ENCODE assay signal across 23 cellular contexts in the genomic region with DNA sequence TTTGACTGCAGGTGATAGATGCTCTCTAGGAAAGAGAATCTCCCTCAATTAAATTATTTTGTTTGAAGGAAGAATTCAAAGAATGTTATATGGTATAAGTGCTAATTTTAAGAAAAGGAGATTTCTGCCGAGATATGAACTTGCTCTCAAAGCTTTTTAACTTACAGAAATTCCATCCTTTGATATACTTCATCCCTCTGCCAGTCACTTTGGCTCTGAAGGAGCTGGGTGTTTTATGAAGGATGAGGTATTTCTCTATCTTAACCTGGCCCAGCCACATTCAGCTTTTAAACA.
A peak's percentile ranks its signal among the peaks of the same experiment; 100 is the strongest.
DNase-seq lines count a peak whose midpoint lies in the region; ATAC-seq, FAIRE-seq and TF ChIP-seq lines count a peak whose summit lies in the region.
"Had no signal": no experiment of that assay in that cellular context is flagged by ENCODE, and none has a peak within 500 bp of the region (broad histone marks: within the 10 kb centered on the region; RNA-seq: fewer than 3 reads in every experiment).

No MANE protein-coding gene starts in this region.

- no peak overlapping the region for H2BK15ac ChIP-seq in H1 (ENCODE audit: low read length)

- H2BK120ac ChIP-seq in H1 (replicated peaks; ENCODE audit: low read depth, low read length): peak overlapping the region; percentile 50

- no peak for TF ChIP-seq CTCF in SK-N-SH (IDR thresholded peaks at IDR 0.05)
- TF ChIP-seq CTCF in H1 (IDR thresholded peaks at IDR 0.05; ENCODE audit: control extremely low read depth in 1 of 3, insufficient read depth in 1 of 3, low read depth in 1 of 3, low read length in 3 of 3): no peak
- TF ChIP-seq CTCF in neutrophil (IDR thresholded peaks at IDR 0.05): no peak
- no peak for TF ChIP-seq CTCF in OCI-LY7 (conservative IDR thresholded peaks at IDR 0.05; ENCODE audit: low read length)
- no peak for TF ChIP-seq CTCF in CD8-positive, alpha-beta T cell (IDR thresholded peaks at IDR 0.05)
- no peak for TF ChIP-seq CTCF in PC-9 (conservative IDR thresholded peaks at IDR 0.05)

- POLR2A ChIA-PET in SK-N-SH (lab: Yijun Ruan, JAX) (no interaction called here), H1 (lab: Charles Lee; ENCODE audit: partially characterized antibody) (no interaction called here), OCI-LY7 (lab: Charles Lee) (no interaction called here), PC-9 (lab: Charles Lee; ENCODE audit: unreplicated experiment) (no interaction called here)
- POLR2A ChIA-PET in CD8-positive, alpha-beta T cell (lab: Charles Lee): no interaction called here

- no peak overlapping the region for H2BK20ac ChIP-seq in H1 (ENCODE audit: low read length)

- no peak overlapping the region for H3K4me3 Mint-ChIP-seq in CD8-positive, alpha-beta T cell
- H3K4me3 Mint-ChIP-seq: CD4-positive, CD25-positive, alpha-beta regulatory T cell had no signal

- peak overlapping the region; percentile 97; the same call in 1 of the 2 replicates for H2BK5ac ChIP-seq in H1 (ENCODE audit: low read depth, low read length)

- no peaks in the 10 kb centered on the region for H3K9me2 ChIP-seq in SK-N-SH
- no peaks in the 10 kb centered on the region for H3K9me2 ChIP-seq in OCI-LY7 (ENCODE audit: insufficient read depth, low read length)
- H3K9me2 ChIP-seq in PC-9 (ENCODE audit: insufficient read depth): no peaks in the 10 kb centered on the region

- no peaks in the 10 kb centered on the region for H3K9me3 ChIP-seq in SK-N-SH
- H3K9me3 ChIP-seq in HUES6 (ENCODE audit: control insufficient read depth, insufficient read depth, low read depth, low read length): no peaks in the 10 kb centered on the region
- H3K9me3 ChIP-seq in H1 (ENCODE audit: insufficient read depth in 2 of 2, low read depth in 1 of 2, low read length in 1 of 2): no peaks in the 10 kb centered on the region
- no peaks in the 10 kb centered on the region for H3K9me3 ChIP-seq in neutrophil
- no peaks in the 10 kb centered on the region for H3K9me3 ChIP-seq in OCI-LY7 (ENCODE audit: low read length)
- H3K9me3 ChIP-seq in CD8-positive, alpha-beta T cell (ENCODE audit: low read length): no peaks in the 10 kb centered on the region
- no peaks in the 10 kb centered on the region for H3K9me3 ChIP-seq in PC-9 (ENCODE audit: insufficient read depth, low read depth)
- H3K9me3 ChIP-seq: BLaER1, HAP-1 had no signal

- no peak for DNase-seq in SK-N-SH
- DNase-seq in H1 (ENCODE audit: low read depth in 1 of 2, low spot score in 2 of 2): no peak
- no peak for DNase-seq in OCI-LY7 (ENCODE audit: low spot score)
- DNase-seq in CD8-positive, alpha-beta T cell: no peak
- no peak for DNase-seq in PC-9
- DNase-seq: AML-193; CD4-positive, CD25-positive, alpha-beta regulatory T cell; COR-L47; DMS153; DMS79 treated with DMSO at 0.1 percent for 48 hours; EL; GM23248; IMR-90 had no signal

- no peaks in the 10 kb centered on the region for H3K9me3 Mint-ChIP-seq in CD8-positive, alpha-beta T cell
- H3K9me3 Mint-ChIP-seq: CD4-positive, CD25-positive, alpha-beta regulatory T cell had no signal

- CTCF ChIA-PET in SK-N-SH (lab: Yijun Ruan, JAX) (interaction anchor here (1.1 to 4.0 kb wide), 5 partner anchors 10 to 155 kb away, joined by 4 to 28 read pairs (median 5); no protein-coding TSS in a partner anchor), H1 (lab: Charles Lee; ENCODE audit: partially characterized antibody) (interaction anchor here (1.1 to 3.5 kb wide), 3 partner anchors 12 to 207 kb away, joined by 4 to 25 read pairs (median 4); no protein-coding TSS in a partner anchor), OCI-LY7 (lab: Charles Lee; ENCODE audit: unreplicated experiment) (no interaction called here), PC-9 (lab: Charles Lee) (no interaction called here)
- CTCF ChIA-PET in CD8-positive, alpha-beta T cell (lab: Charles Lee): interaction anchor here (0.7 kb wide), 1 partner anchor 12 kb away, joined by 3 read pairs; no protein-coding TSS in a partner anchor

- ATAC-seq in SK-N-SH treated with all-trans-retinoic acid at 6 μM for 48 hours: no peak
- no peak for ATAC-seq in CD8-positive, alpha-beta T cell

- peak overlapping the region; percentile 78; the same call in 1 of the 2 replicates for H2BK12ac ChIP-seq in H1 (ENCODE audit: low read depth, low read length)

- no peaks in the 10 kb centered on the region for H3K23me2 ChIP-seq in H1 (ENCODE audit: low read depth, low read length)

- FAIRE-seq in H1 (lab: Jason Lieb, UNC): no peak
- FAIRE-seq: D721Med, G401.6, GM12891, HTR-8/SVneo had no signal

- WGBS in SK-N-SH (ENCODE audit: low lambda C conversion rate): 89% methylated on average over 1 of the region's 1 CpG
- 78% methylated on average over 1 of the region's 1 CpG; no CpG with 5 or more reads in 1 of the 2 experiments for WGBS in H1 (ENCODE audit: extremely low coverage in 1 of 2, insufficient coverage in 1 of 2, insufficient read length in 1 of 2, insufficient replicate concordance in 2 of 2, low coverage in 1 of 2, low lambda C conversion rate in 2 of 2, missing lambda C conversion rate in 1 of 2), 2 experiments

- H3K27me3 ChIP-seq in SK-N-SH (ENCODE audit: insufficient read depth): no peaks in the 10 kb centered on the region
- H3K27me3 ChIP-seq in HUES6 (ENCODE audit: control insufficient read depth, insufficient read depth, low read length): no peaks in the 10 kb centered on the region
- H3K27me3 ChIP-seq in H1 (replicated peaks in 1 of 4; ENCODE audit: control insufficient read depth in 3 of 4, extremely low read depth in 1 of 4, insufficient read depth in 3 of 4, low read length in 3 of 4): no peaks in the 10 kb centered on the region
- H3K27me3 ChIP-seq in neutrophil: no peaks in the 10 kb centered on the region
- H3K27me3 ChIP-seq in CD8-positive, alpha-beta T cell (ENCODE audit: insufficient read depth, low read length): no peaks in the 10 kb centered on the region
- no peaks in the 10 kb centered on the region for H3K27me3 ChIP-seq in PC-9 (ENCODE audit: insufficient read depth, low read depth)
- H3K27me3 ChIP-seq: BLaER1 had no signal

- H3K79me2 ChIP-seq in SK-N-SH (ENCODE audit: insufficient read depth) (no peaks in the 10 kb centered on the region), H1 (ENCODE audit: control insufficient read depth in 1 of 2, insufficient read depth in 2 of 2, low read length in 2 of 2) (no peaks in the 10 kb centered on the region), OCI-LY7 (ENCODE audit: insufficient read depth, low read depth, low read length) (no peaks in the 10 kb centered on the region), PC-9 (ENCODE audit: low read depth) (no peaks in the 10 kb centered on the region)

- H3K4me3 ChIP-seq in SK-N-SH (ENCODE audit: low read depth in 2 of 2, low read length in 1 of 2): no peak overlapping the region
- H3K4me3 ChIP-seq in HUES6 (ENCODE audit: low read depth, low read length): no peak overlapping the region
- 0 out of 8 replicates have a peak overlapping the region, but pooled peaks of 1 of the 4 experiments have one; percentile 32 for H3K4me3 ChIP-seq in H1 (ENCODE audit: extremely low read depth in 1 of 4, insufficient read depth in 2 of 4, low read depth in 3 of 4, low read length in 4 of 4)
- H3K4me3 ChIP-seq in neutrophil (ENCODE audit: low read depth in 1 of 2, low read length in 1 of 2): no peak overlapping the region
- no peak overlapping the region for H3K4me3 ChIP-seq in OCI-LY7 (ENCODE audit: low read depth, low read length, poor library complexity, severe bottlenecking)
- H3K4me3 ChIP-seq in CD8-positive, alpha-beta T cell (ENCODE audit: low read depth, low read length): no peak overlapping the region
- no peak overlapping the region for H3K4me3 ChIP-seq in PC-9
- H3K4me3 ChIP-seq: BLaER1, GM23248, HAP-1 had no signal

- H4K5ac ChIP-seq in H1 (ENCODE audit: insufficient read length, low read depth, low read length): no peak overlapping the region

- no peak overlapping the region for H3K18ac ChIP-seq in H1 (ENCODE audit: extremely low read depth, low read length)

- no peak overlapping the region for H3K14ac ChIP-seq in H1 (ENCODE audit: insufficient read length)

- no peak for TF ChIP-seq POLR2A in H1 (IDR thresholded peaks at IDR 0.05; ENCODE audit: control extremely low read depth in 1 of 2, low read depth in 2 of 2, low read length in 2 of 2)

- no peak overlapping the region for H3K23ac ChIP-seq in H1 (ENCODE audit: insufficient read length)

- H3K79me1 ChIP-seq in H1 (ENCODE audit: low read depth, low read length): no peaks in the 10 kb centered on the region

- H3F3A ChIP-seq in SK-N-SH (replicated peaks; ENCODE audit: insufficient read depth): peaks cover 13% of the 10 kb centered on the region
- H3F3A ChIP-seq in PC-9 (ENCODE audit: insufficient read depth, low read depth): no peaks in the 10 kb centered on the region

- BruUV-seq in OCI-LY7 (replicated peaks; lab: Mats Ljungman, UMichigan): no TSS peak
- no TSS peak for BruUV-seq in PC-9 (replicated peaks; lab: Mats Ljungman, UMichigan)

- H3K56ac ChIP-seq in H1 (replicated peaks; ENCODE audit: insufficient read length, low read depth, low read length): no peak overlapping the region

- H3K4me1 ChIP-seq in SK-N-SH (ENCODE audit: control insufficient read depth in 1 of 2, insufficient read depth in 2 of 2, low read depth in 1 of 2, low read length in 1 of 2) (peaks cover 7 to 11% of the 10 kb centered on the region in 2 experiments; a peak in 3 of 4 replicates), HUES6 (ENCODE audit: control insufficient read depth, insufficient read depth, low read length) (peaks cover 49% of the 10 kb centered on the region), H1 (replicated peaks in 1 of 4; ENCODE audit: control insufficient read depth in 3 of 4, insufficient read depth in 4 of 4, low read length in 3 of 4) (peaks cover 2 to 17% (median 11%) of the 10 kb centered on the region in 4 experiments; a peak in 4 of 7 replicates), neutrophil (ENCODE audit: control insufficient read depth in 1 of 2, insufficient read depth in 1 of 2, low read depth in 1 of 2, low read length in 1 of 2) (peaks cover 14 to 25% of the 10 kb centered on the region in 2 experiments), OCI-LY7 (ENCODE audit: insufficient read depth, low read length, poor library complexity, severe bottlenecking) (no peaks in the 10 kb centered on the region), PC-9 (replicated peaks; ENCODE audit: insufficient read depth) (0 out of 2 replicates have a peak, but pooled peaks cover 5% of the 10 kb centered on the region)
- H3K4me1 ChIP-seq in CD8-positive, alpha-beta T cell (ENCODE audit: insufficient read depth, low read length): no peaks in the 10 kb centered on the region
- H3K4me1 ChIP-seq: BLaER1, HAP-1 had no signal

- no peaks in the 10 kb centered on the region for H3K4me1 Mint-ChIP-seq in CD8-positive, alpha-beta T cell (ENCODE audit: low read depth)

- intact Hi-C loops in OCI-LY7 (cut with micrococcal nuclease; ENCODE audit: unreplicated experiment) (no loop called here), PC-9 (cut with micrococcal nuclease; ENCODE audit: unreplicated experiment) (loop anchor here (10.0 kb wide), 1 partner anchor 785 kb away; no protein-coding TSS in a partner anchor)
- intact Hi-C loops in CD8-positive, alpha-beta T cell (cut with DNase I, micrococcal nuclease): no loop called here

- H3K27me3 Mint-ChIP-seq in CD8-positive, alpha-beta T cell (ENCODE audit: low read depth): no peaks in the 10 kb centered on the region
- H3K27me3 Mint-ChIP-seq: CD4-positive, CD25-positive, alpha-beta regulatory T cell had no signal

- H2AFZ ChIP-seq in SK-N-SH (ENCODE audit: low read depth) (no peak overlapping the region), H1 (ENCODE audit: low read length) (no peak overlapping the region), OCI-LY7 (ENCODE audit: low read length) (no peak overlapping the region), PC-9 (no peak overlapping the region)
- H2AFZ ChIP-seq: GM23248 had no signal

- H4K91ac ChIP-seq in H1 (replicated peaks; ENCODE audit: insufficient read length, low read length): no peak overlapping the region

- no peak overlapping the region for H3K27ac Mint-ChIP-seq in CD8-positive, alpha-beta T cell
- H3K27ac Mint-ChIP-seq: CD4-positive, CD25-positive, alpha-beta regulatory T cell had no signal

- H3K36me3 Mint-ChIP-seq in CD8-positive, alpha-beta T cell: peaks cover 4% of the 10 kb centered on the region

- peak overlapping the region; percentile 85; the same call in 1 of the 2 replicates for H2AK5ac ChIP-seq in H1 (ENCODE audit: low read depth, low read length)

- H3K4me2 ChIP-seq in SK-N-SH: no peak overlapping the region
- peak overlapping the region; percentile 27 to 46; a peak in 1 of 4 replicates for H3K4me2 ChIP-seq in H1 (ENCODE audit: insufficient read depth in 1 of 2, low read depth in 2 of 2, low read length in 2 of 2)
- no peak overlapping the region for H3K4me2 ChIP-seq in OCI-LY7 (ENCODE audit: low read length)
- H3K4me2 ChIP-seq in PC-9: no peak overlapping the region
- H3K4me2 ChIP-seq: BLaER1 had no signal

- H3K9ac ChIP-seq in SK-N-SH: no peak overlapping the region
- no peak overlapping the region for H3K9ac ChIP-seq in HUES6 (ENCODE audit: low read length)
- H3K9ac ChIP-seq in H1 (replicated peaks in 1 of 4; ENCODE audit: extremely low read depth in 1 of 4, low read depth in 3 of 4, low read length in 3 of 4): no peak overlapping the region
- H3K9ac ChIP-seq: BLaER1, GM23248 had no signal

- no peaks in the 10 kb centered on the region for H4K20me1 ChIP-seq in SK-N-SH (ENCODE audit: insufficient read depth)
- H4K20me1 ChIP-seq in H1 (replicated peaks in 1 of 2; ENCODE audit: control insufficient read depth in 1 of 2, insufficient read depth in 2 of 2, low read length in 2 of 2): no peaks in the 10 kb centered on the region
- H4K20me1 ChIP-seq in OCI-LY7 (ENCODE audit: insufficient read depth, low read length): no peaks in the 10 kb centered on the region
- no peaks in the 10 kb centered on the region for H4K20me1 ChIP-seq in PC-9 (ENCODE audit: insufficient read depth)
- H4K20me1 ChIP-seq: BLaER1 had no signal

- no peak overlapping the region for H4K8ac ChIP-seq in H1 (ENCODE audit: extremely low read depth, insufficient read depth, low read length)

- TF ChIP-seq EP300 in SK-N-SH (IDR thresholded peaks at IDR 0.05; ENCODE audit: borderline replicate concordance in 1 of 2, low read depth in 1 of 2, low read length in 1 of 2): no peak
- TF ChIP-seq EP300 in H1 (IDR thresholded peaks at IDR 0.05; ENCODE audit: borderline replicate concordance in 1 of 2, low read depth in 2 of 2, low read length in 2 of 2): no peak

- TF ChIP-seq RAD21 in SK-N-SH (IDR thresholded peaks at IDR 0.05; ENCODE audit: low read length) (no peak), H1 (IDR thresholded peaks at IDR 0.05 in 1 of 2, conservative IDR thresholded peaks at IDR 0.05 in 1 of 2; ENCODE audit: low read depth in 2 of 2, low read length in 2 of 2) (no peak)

- H3K36me3 ChIP-seq in SK-N-SH (replicated peaks in 1 of 2; ENCODE audit: control insufficient read depth in 1 of 2, insufficient read depth in 2 of 2, low read length in 1 of 2) (peaks cover 19 to 50% of the 10 kb centered on the region in 2 experiments), HUES6 (ENCODE audit: control insufficient read depth, insufficient read depth, low read length) (no peaks in the 10 kb centered on the region), H1 (ENCODE audit: control insufficient read depth in 2 of 4, insufficient read depth in 4 of 4, low read length in 3 of 4) (no peaks in the 10 kb centered on the region; a peak in 1 of 8 replicates), neutrophil (no peaks in the 10 kb centered on the region), OCI-LY7 (ENCODE audit: insufficient read depth, low read length) (no peaks in the 10 kb centered on the region), PC-9 (ENCODE audit: low read depth) (no peaks in the 10 kb centered on the region)
- no peaks in the 10 kb centered on the region for H3K36me3 ChIP-seq in CD8-positive, alpha-beta T cell (ENCODE audit: insufficient read depth, low read length)
- H3K36me3 ChIP-seq: BLaER1, HAP-1 had no signal

- no peak overlapping the region for H3K4ac ChIP-seq in H1 (replicated peaks; ENCODE audit: insufficient read length, low read depth, low read length)

- peak overlapping the region in 1 of 2 experiments; percentile 87; a peak in 1 of 4 replicates for H3K27ac ChIP-seq in SK-N-SH (ENCODE audit: low read depth in 2 of 2, low read length in 1 of 2)
- H3K27ac ChIP-seq in HUES6 (ENCODE audit: low read depth, low read length): peak overlapping the region; percentile 69
- H3K27ac ChIP-seq in H1 (ENCODE audit: low read depth, low read length): no peak overlapping the region
- peak overlapping the region; percentile 43 for H3K27ac ChIP-seq in neutrophil
- H3K27ac ChIP-seq in OCI-LY7 (ENCODE audit: low read depth, low read length, poor library complexity, severe bottlenecking): no peak overlapping the region
- H3K27ac ChIP-seq in CD8-positive, alpha-beta T cell (ENCODE audit: low read depth, low read length): no peak overlapping the region
- H3K27ac ChIP-seq in PC-9: no peak overlapping the region
- H3K27ac ChIP-seq: 22Rv1, BLaER1, GM23248 had no signal

Comparison
In these comparisons a context has a peak if more than half of its experiments do, and no peak if none do; other contexts are left out.
1. H3K27ac ChIP-seq: peak in HUES6 (single experiment) and neutrophil (single experiment); none in H1 (single experiment), OCI-LY7 (single experiment), CD8-positive, alpha-beta T cell (single experiment) and PC-9 (single experiment).
2. H3K4me2 ChIP-seq: peak in H1 (2 of 2); none in SK-N-SH (single experiment), OCI-LY7 (single experiment) and PC-9 (single experiment).
3. CTCF ChIA-PET loops: an anchor here in SK-N-SH (1.1 to 4.0 kb wide), H1 (1.1 to 3.5 kb wide) and CD8-positive, alpha-beta T cell (0.7 kb wide); none called in OCI-LY7 and PC-9.